ENCODE assay signal across 20 cellular contexts in the genomic region with DNA sequence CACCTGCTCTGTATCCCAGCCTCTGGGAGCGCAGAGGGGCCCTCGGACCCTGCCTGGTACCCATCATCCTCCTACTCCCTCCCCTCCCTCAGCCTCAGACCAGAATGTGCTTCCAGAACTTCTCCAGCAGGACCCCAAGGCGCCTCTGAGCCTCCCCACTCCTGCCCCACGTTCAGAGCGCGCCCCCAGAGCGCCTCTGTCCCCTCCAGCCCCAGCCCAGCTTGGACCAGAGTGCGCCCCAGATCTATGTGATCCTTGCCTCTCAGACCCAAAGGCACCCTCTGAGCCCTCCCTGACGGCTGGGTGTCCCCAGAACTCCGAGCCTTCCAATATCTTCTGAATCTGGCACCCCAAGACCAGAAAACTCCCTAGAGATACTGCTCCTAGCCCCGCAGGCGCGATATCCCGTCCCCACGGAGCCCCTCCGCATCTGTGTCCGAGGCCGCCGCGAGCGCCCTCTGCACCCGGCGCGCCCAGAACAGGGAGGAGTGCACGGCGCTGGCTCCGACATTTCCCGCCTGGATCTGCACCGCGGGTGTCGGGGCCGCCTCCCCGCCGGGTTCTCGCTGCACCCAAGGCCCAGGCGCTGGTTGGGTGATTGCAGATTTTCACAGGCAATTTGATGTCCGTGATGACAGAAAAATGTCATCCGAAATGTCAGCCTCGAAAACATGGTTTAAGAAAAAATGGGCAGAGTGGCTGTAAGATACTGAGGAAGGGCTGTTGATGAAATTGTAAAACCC. TPM values are rescaled to one million over a fixed set of nuclear protein-coding genes. Genes with fewer than 3 reads are reported as not detected.
A peak's percentile ranks its signal among the peaks of the same experiment; 100 is the strongest.
DNase-seq lines count a peak whose midpoint lies in the region; ATAC-seq, FAIRE-seq and TF ChIP-seq lines count a peak whose summit lies in the region.
"Had no signal": no experiment of that assay in that cellular context is flagged by ENCODE, and none has a peak within 500 bp of the region (broad histone marks: within the 10 kb centered on the region; RNA-seq: fewer than 3 reads in every experiment).

No MANE protein-coding gene starts in this region.

- H2BK120ac ChIP-seq in H9 (ENCODE audit: low read depth, low read length, poor library complexity, severe bottlenecking) = no peak overlapping the region

- TF ChIP-seq CTCF in H9 (conservative IDR thresholded peaks at IDR 0.05) = peak; percentile 29; the same call in 1 of the 3 replicates
- no peak for TF ChIP-seq CTCF in endothelial cell of umbilical vein (IDR thresholded peaks at IDR 0.05; ENCODE audit: extremely low read depth in 1 of 2, insufficient read depth in 1 of 2, low read depth in 1 of 2, low read length in 2 of 2)
- no peak for TF ChIP-seq CTCF in left lung (IDR thresholded peaks at IDR 0.05)
- no peak for TF ChIP-seq CTCF in smooth muscle cell (IDR thresholded peaks at IDR 0.05; ENCODE audit: borderline replicate concordance, insufficient read depth, poor library complexity, severe bottlenecking)
- no peak for TF ChIP-seq CTCF in endothelial cell (IDR thresholded peaks at IDR 0.05; ENCODE audit: unreplicated experiment)
- TF ChIP-seq CTCF in uterus (IDR thresholded peaks at IDR 0.05) = no peak

- H3K4me3 ChIP-seq in endothelial cell of umbilical vein (replicated peaks in 1 of 3; ENCODE audit: insufficient read depth in 1 of 3, low read depth in 1 of 3, low read length in 3 of 3) (no peak overlapping the region), left lung (no peak overlapping the region), smooth muscle cell (peak overlapping the region; percentile 9), uterus (no peak overlapping the region)
- H3K4me3 ChIP-seq: ascending aorta had no signal

- BruUV-seq in endothelial cell of umbilical vein (replicated peaks; lab: Mats Ljungman, UMichigan) = no TSS peak

- no peak overlapping the region for H2BK5ac ChIP-seq in H9 (ENCODE audit: insufficient read length, low read length)

- H4K8ac ChIP-seq in H9 (replicated peaks; ENCODE audit: insufficient read length, low read depth, low read length) = no peak overlapping the region

- no peaks in the 10 kb centered on the region for H3K9me3 Mint-ChIP-seq in H9
- no peaks in the 10 kb centered on the region for H3K9me3 Mint-ChIP-seq in endothelial cell (ENCODE audit: unreplicated experiment)
- no peaks in the 10 kb centered on the region for H3K9me3 Mint-ChIP-seq in effector memory CD8-positive, alpha-beta T cell
- H3K9me3 Mint-ChIP-seq: activated CD4-positive, alpha-beta T cell treated with anti-CD3 and anti-CD28 coated beads, Interleukin-2, amount 10 ng/mL, durations not matched to agents 7 days and 5 days; stimulated activated naive B cell treated with anti-CD40 and anti-IgM and Interleukin-4, amounts not matched to agents 10 μg/mL and 1 μg/mL and 100 μg/mL, for 72 hours had no signal

- no peaks in the 10 kb centered on the region for H4K20me1 ChIP-seq in H9 (ENCODE audit: control insufficient read depth, insufficient read depth, insufficient read length)
- no peaks in the 10 kb centered on the region for H4K20me1 ChIP-seq in endothelial cell of umbilical vein (replicated peaks; ENCODE audit: control insufficient read depth, extremely low read depth, insufficient read depth, low read length)
- H4K20me1 ChIP-seq in smooth muscle cell (ENCODE audit: low read depth) = no peaks in the 10 kb centered on the region

- no peak for TF ChIP-seq POLR2A in endothelial cell of umbilical vein (IDR thresholded peaks at IDR 0.05; ENCODE audit: low read depth, low read length)
- no peak for TF ChIP-seq POLR2A in uterus (IDR thresholded peaks at IDR 0.05)

- H3K79me1 ChIP-seq in H9 (ENCODE audit: insufficient read depth, low read depth, low read length, poor library complexity, severe bottlenecking) = no peaks in the 10 kb centered on the region

- FAIRE-seq in endothelial cell of umbilical vein (lab: Jason Lieb, UNC) = no peak
- FAIRE-seq: G401.6, GM18507 had no signal

- H3T11ph ChIP-seq in H9 (ENCODE audit: low read length) = no peak overlapping the region

- dilution Hi-C loops in endothelial cell of umbilical vein (cut with MboI; ENCODE audit: extremely low pct_ligation_motif_present, low sequenced_read_pairs) = no loop called here

- H3K36me3 ChIP-seq in endothelial cell of umbilical vein (ENCODE audit: control insufficient read depth in 2 of 2, extremely low read depth in 1 of 2, insufficient read depth in 2 of 2, low read length in 2 of 2) (no peaks in the 10 kb centered on the region), left lung (no peaks in the 10 kb centered on the region), smooth muscle cell (ENCODE audit: low read depth) (no peaks in the 10 kb centered on the region), uterus (no peaks in the 10 kb centered on the region)
- H3K36me3 ChIP-seq: ascending aorta had no signal

- peak overlapping the region; percentile 70 to 88 for H3K4me3 Mint-ChIP-seq in H9
- no peak overlapping the region for H3K4me3 Mint-ChIP-seq in endothelial cell (ENCODE audit: unreplicated experiment)
- no peak overlapping the region for H3K4me3 Mint-ChIP-seq in effector memory CD8-positive, alpha-beta T cell
- H3K4me3 Mint-ChIP-seq: activated CD4-positive, alpha-beta T cell treated with anti-CD3 and anti-CD28 coated beads, Interleukin-2, amount 10 ng/mL, durations not matched to agents 7 days and 5 days; stimulated activated naive B cell treated with anti-CD40 and anti-IgM and Interleukin-4, amounts not matched to agents 10 μg/mL and 1 μg/mL and 100 μg/mL, for 72 hours had no signal

- no CpG with 5 or more reads among the region's 39 CpGs for WGBS in H9 (ENCODE audit: extremely low coverage, insufficient read length, low lambda C conversion rate)
- 7% methylated on average over 36 of the region's 39 CpGs for WGBS in smooth muscle cell (ENCODE audit: low lambda C conversion rate)

- POLR2A ChIA-PET in endothelial cell of umbilical vein (lab: Charles Lee) = no interaction called here

- peaks cover 11% of the 10 kb centered on the region for H3F3A ChIP-seq in smooth muscle cell (ENCODE audit: low read depth)

- H3K14ac ChIP-seq in H9 (ENCODE audit: insufficient read depth, low read length) = no peak overlapping the region

- H2AFZ ChIP-seq in H9 (ENCODE audit: low read length) = no peak overlapping the region
- H2AFZ ChIP-seq in endothelial cell of umbilical vein (ENCODE audit: low read depth, low read length) = no peak overlapping the region
- H2AFZ ChIP-seq in smooth muscle cell (ENCODE audit: low read depth) = no peak overlapping the region

- CTCF ChIA-PET in endothelial cell of umbilical vein (lab: Charles Lee) = no interaction called here

- no peak overlapping the region for H3K18ac ChIP-seq in H9 (ENCODE audit: insufficient read length, low read depth, low read length)

- no peak overlapping the region for H3K27ac ChIP-seq in H9 (ENCODE audit: insufficient read length, low read depth, low read length)
- H3K27ac ChIP-seq in endothelial cell of umbilical vein (ENCODE audit: insufficient read depth, low read depth, low read length) = no peak overlapping the region
- H3K27ac ChIP-seq in left lung = no peak overlapping the region
- H3K27ac ChIP-seq in smooth muscle cell (ENCODE audit: low read depth) = no peak overlapping the region
- H3K27ac ChIP-seq in uterus = no peak overlapping the region
- H3K27ac ChIP-seq: ascending aorta, RWPE1 had no signal

- no peak overlapping the region for H3K27ac Mint-ChIP-seq in H9
- no peak overlapping the region for H3K27ac Mint-ChIP-seq in endothelial cell (ENCODE audit: unreplicated experiment)
- H3K27ac Mint-ChIP-seq in effector memory CD8-positive, alpha-beta T cell = no peak overlapping the region
- H3K27ac Mint-ChIP-seq: activated CD4-positive, alpha-beta T cell treated with anti-CD3 and anti-CD28 coated beads, Interleukin-2, amount 10 ng/mL, durations not matched to agents 7 days and 5 days; stimulated activated naive B cell treated with anti-CD40 and anti-IgM and Interleukin-4, amounts not matched to agents 10 μg/mL and 1 μg/mL and 100 μg/mL, for 72 hours had no signal

- H3K27me3 ChIP-seq in H9 (ENCODE audit: insufficient read depth, low read length) (peaks cover 13% of the 10 kb centered on the region; the same call in 1 of the 2 replicates), endothelial cell of umbilical vein (ENCODE audit: control insufficient read depth in 2 of 2, insufficient read depth in 2 of 2, low read length in 2 of 2) (peaks cover 29 to 38% of the 10 kb centered on the region in 2 experiments), left lung (peaks cover 36 to 57% of the 10 kb centered on the region in 2 donors), smooth muscle cell (ENCODE audit: low read depth) (peaks cover 79% of the 10 kb centered on the region), uterus (no peaks in the 10 kb centered on the region)

- no peak overlapping the region for H2BK15ac ChIP-seq in H9 (ENCODE audit: low read depth, low read length)

- peaks cover 11% of the 10 kb centered on the region for H3K23me2 ChIP-seq in H9 (ENCODE audit: insufficient read length, low read depth, low read length, poor library complexity, severe bottlenecking)

- H3K4ac ChIP-seq in H9 (ENCODE audit: low read depth, low read length) = no peak overlapping the region

- no peaks in the 10 kb centered on the region for H3K9me3 ChIP-seq in H9 (ENCODE audit: control insufficient read depth, low read depth, low read length)
- no peaks in the 10 kb centered on the region for H3K9me3 ChIP-seq in endothelial cell of umbilical vein (replicated peaks; ENCODE audit: control insufficient read depth, insufficient read depth, low read length)
- H3K9me3 ChIP-seq in left lung = no peaks in the 10 kb centered on the region
- H3K9me3 ChIP-seq in smooth muscle cell (replicated peaks; ENCODE audit: low read depth) = no peaks in the 10 kb centered on the region
- H3K9me3 ChIP-seq in uterus = no peaks in the 10 kb centered on the region
- H3K9me3 ChIP-seq: ascending aorta had no signal

- H3K9me1 ChIP-seq in endothelial cell of umbilical vein (replicated peaks; ENCODE audit: control insufficient read depth, extremely low read depth, insufficient read depth, low read length) = no peaks in the 10 kb centered on the region

- H3K4me1 ChIP-seq in H9 (ENCODE audit: insufficient read depth, low read length) (no peaks in the 10 kb centered on the region; the same call in none of the 2 replicates), endothelial cell of umbilical vein (ENCODE audit: control insufficient read depth, extremely low read depth, insufficient read depth, low read length) (no peaks in the 10 kb centered on the region), left lung (no peaks in the 10 kb centered on the region), smooth muscle cell (ENCODE audit: low read depth) (no peaks in the 10 kb centered on the region), uterus (no peaks in the 10 kb centered on the region)

- H4K91ac ChIP-seq in H9 (ENCODE audit: insufficient read length, low read depth, low read length) = no peak overlapping the region

- H2BK20ac ChIP-seq in H9 (ENCODE audit: low read depth, low read length, poor library complexity, severe bottlenecking) = no peak overlapping the region

- H4K5ac ChIP-seq in H9 (ENCODE audit: insufficient read length, low read depth, low read length) = no peak overlapping the region

- H3K4me2 ChIP-seq in H9 (ENCODE audit: insufficient read depth, insufficient read length, low read length) = peak overlapping the region; percentile 49
- no peak overlapping the region for H3K4me2 ChIP-seq in endothelial cell of umbilical vein (ENCODE audit: insufficient read depth, low read length)
- peak overlapping the region; percentile 32 for H3K4me2 ChIP-seq in smooth muscle cell

- H3K36me3 Mint-ChIP-seq in H9 (ENCODE audit: insufficient read depth in 1 of 3, low read depth in 3 of 3) (no peaks in the 10 kb centered on the region), endothelial cell (ENCODE audit: low read depth, unreplicated experiment) (no peaks in the 10 kb centered on the region)
- H3K36me3 Mint-ChIP-seq in effector memory CD8-positive, alpha-beta T cell (ENCODE audit: insufficient read depth) = no peaks in the 10 kb centered on the region
- H3K36me3 Mint-ChIP-seq: stimulated activated naive B cell treated with anti-CD40 and anti-IgM and Interleukin-4, amounts not matched to agents 10 μg/mL and 1 μg/mL and 100 μg/mL, for 72 hours had no signal

- no peak overlapping the region for H2BK12ac ChIP-seq in H9 (ENCODE audit: insufficient read length, low read depth, low read length)

- H3K27me3 Mint-ChIP-seq in H9 (ENCODE audit: low read depth) (peaks cover 54% of the 10 kb centered on the region), endothelial cell (ENCODE audit: unreplicated experiment) (peaks cover 4% of the 10 kb centered on the region)
- H3K27me3 Mint-ChIP-seq in effector memory CD8-positive, alpha-beta T cell = peaks cover 55 to 65% of the 10 kb centered on the region in 2 donors

- no peaks in the 10 kb centered on the region for H3K79me2 ChIP-seq in H9 (ENCODE audit: insufficient read depth, low read length)
- H3K79me2 ChIP-seq in endothelial cell of umbilical vein (ENCODE audit: control insufficient read depth, insufficient read depth, low read length) = no peaks in the 10 kb centered on the region
- H3K79me2 ChIP-seq in smooth muscle cell (ENCODE audit: low read depth) = no peaks in the 10 kb centered on the region

- H3K23ac ChIP-seq in H9 (ENCODE audit: insufficient read length, low read depth, low read length) = no peak overlapping the region

- H2AK5ac ChIP-seq in H9 (ENCODE audit: insufficient read length, low read length) = no peak overlapping the region

- intact Hi-C loops in endothelial cell of umbilical vein (cut with micrococcal nuclease) = no loop called here
- intact Hi-C loops in left lung (cut with DNase I) = no loop called here
- intact Hi-C loops in uterus (cut with DNase I; ENCODE audit: low total_unique reads) = no loop called here

- H3K4me1 Mint-ChIP-seq in H9 (peaks cover 7 to 9% of the 10 kb centered on the region in 2 experiments), endothelial cell (ENCODE audit: unreplicated experiment) (peaks cover 8% of the 10 kb centered on the region)
- peaks cover 0 to 2% of the 10 kb centered on the region in 2 donors for H3K4me1 Mint-ChIP-seq in effector memory CD8-positive, alpha-beta T cell (ENCODE audit: low read depth in 2 of 2)
- H3K4me1 Mint-ChIP-seq: activated CD4-positive, alpha-beta T cell treated with anti-CD3 and anti-CD28 coated beads, Interleukin-2, amount 10 ng/mL, durations not matched to agents 7 days and 5 days had no signal

- no peak overlapping the region for H3K9ac ChIP-seq in H9 (ENCODE audit: extremely low read depth, insufficient read length, low read length)
- H3K9ac ChIP-seq in endothelial cell of umbilical vein (replicated peaks; ENCODE audit: extremely low read depth, insufficient read depth, low read length) = no peak overlapping the region
- H3K9ac ChIP-seq in smooth muscle cell (ENCODE audit: low read depth) = no peak overlapping the region

- DNase-seq in H9 (peak; percentile 33), endothelial cell of umbilical vein (ENCODE audit: low read depth, low spot score) (no peak), left lung (peak in 1 of 2 donors; percentile 77), smooth muscle cell (lab: John Stamatoyannopoulos, UW; ENCODE audit: unreplicated experiment) (no peak), endothelial cell (ENCODE audit: low spot score) (no peak), uterus (no peak), NCI-H345 (lab: John Stamatoyannopoulos, UW) (no peak)
- DNase-seq in effector memory CD8-positive, alpha-beta T cell = no peak
- DNase-seq: activated CD4-positive, alpha-beta T cell treated with anti-CD3 and anti-CD28 coated beads, Interleukin-2, amount 10 ng/mL, durations not matched to agents 7 days and 5 days; C1 segment of cervical spinal cord; effector CD8-positive, alpha-beta T cell; NCI-H1105; stimulated activated CD4-positive, alpha-beta T cell treated with anti-CD3 and anti-CD28 coated beads, Interleukin-4, amount 100 ng/mL, for 24 hours; stimulated activated naive B cell treated with anti-CD40 and anti-IgM and Interleukin-4, amounts not matched to agents 10 μg/mL and 1 μg/mL and 100 μg/mL, for 72 hours; T-helper 9 cell had no signal

- H3K56ac ChIP-seq in H9 (ENCODE audit: insufficient read length, low read depth, low read length) = no peak overlapping the region

- ATAC-seq in left lung = peak; percentile 44
- no peak for ATAC-seq in effector memory CD8-positive, alpha-beta T cell (replicated peaks)
- ATAC-seq: stimulated activated naive B cell treated with anti-CD40 and anti-IgM and Interleukin-4, amounts not matched to agents 10 μg/mL and 1 μg/mL and 100 μg/mL, for 72 hours had no signal

RNA-seq across cellular contexts. Expression of a gene that starts 0.5 kb away (rescaled TPM):
- 0.72 and 1.4 TPM in 2 replicates for total RNA-seq in H9 (2021)
- not detected in 2 replicates for total RNA-seq in endothelial cell of umbilical vein
- polyA plus RNA-seq in endothelial cell of umbilical vein = not detected in 2 replicates
- polyA plus RNA-seq in endothelial cell of umbilical vein (2011; cell fraction: cytosol; rRNA removed) = not detected in 2 replicates
- not detected in 2 replicates for polyA plus RNA-seq in endothelial cell of umbilical vein (2011; cell fraction: nucleus; rRNA removed)
- not detected in 2 replicates for polyA plus RNA-seq in endothelial cell of umbilical vein (2012)
- not detected in 2 replicates for polyA minus RNA-seq in endothelial cell of umbilical vein
- polyA minus RNA-seq in endothelial cell of umbilical vein (2011; cell fraction: cytosol; rRNA and poly(A)+ RNA removed) = not detected
- polyA minus RNA-seq in endothelial cell of umbilical vein (2011; cell fraction: nucleus; rRNA and poly(A)+ RNA removed) = not detected in 2 replicates
- under 1 TPM in 1 of 2 donors, not detected in 1; 0.16 TPM for total RNA-seq in left lung
- total RNA-seq in smooth muscle cell = not detected in 2 replicates
- not detected in 2 replicates for polyA plus RNA-seq in smooth muscle cell
- total RNA-seq in endothelial cell (ENCODE audit: unreplicated experiment) = not detected
- under 1 TPM in 2 of 4 donors, not detected in 2; 0.34 to 0.48 TPM for total RNA-seq in uterus
- total RNA-seq: activated CD4-positive, alpha-beta T cell treated with anti-CD3 and anti-CD28 coated beads, Interleukin-2, amount 10 ng/mL, durations not matched to agents 7 days and 5 days; ascending aorta; NCI-H460 had no signal

RNA-seq across cellular contexts. Expression of a gene that starts 42.6 kb away (rescaled TPM):
- total RNA-seq in H9 (2021) = not detected in 2 replicates
- 0.71 and 0.76 TPM in 2 replicates for total RNA-seq in endothelial cell of umbilical vein
- 0.81 and 0.92 TPM in 2 replicates for polyA plus RNA-seq in endothelial cell of umbilical vein
- polyA plus RNA-seq in endothelial cell of umbilical vein (2011; cell fraction: cytosol; rRNA removed) = 0.52 and 0.70 TPM in 2 replicates
- 1.9 and 2.5 TPM in 2 replicates for polyA plus RNA-seq in endothelial cell of umbilical vein (2011; cell fraction: nucleus; rRNA removed)
- polyA plus RNA-seq in endothelial cell of umbilical vein (2012) = 0.33 TPM in 1 of 2 replicates, not detected in the other
- polyA minus RNA-seq in endothelial cell of umbilical vein = 0.92 and 1.3 TPM in 2 replicates
- polyA minus RNA-seq in endothelial cell of umbilical vein (2011; cell fraction: cytosol; rRNA and poly(A)+ RNA removed) = not detected
- polyA minus RNA-seq in endothelial cell of umbilical vein (2011; cell fraction: nucleus; rRNA and poly(A)+ RNA removed) = 0.43 and 0.67 TPM in 2 replicates
- total RNA-seq in left lung = 1 to 10 TPM; 2.9 to 4.8 TPM
- not detected in 2 replicates for total RNA-seq in smooth muscle cell
- polyA plus RNA-seq in smooth muscle cell = not detected in 2 replicates
- total RNA-seq in endothelial cell (ENCODE audit: unreplicated experiment) = not detected
- total RNA-seq in uterus = 10 to 100 TPM in 1 of 4 donors, 1 to 10 TPM in 2, not detected in 1; 1.3 to 16.4 (median 5.3) TPM
- total RNA-seq: activated CD4-positive, alpha-beta T cell treated with anti-CD3 and anti-CD28 coated beads, Interleukin-2, amount 10 ng/mL, durations not matched to agents 7 days and 5 days; NCI-H460 had no signal

RNA-seq across cellular contexts. Expression of a gene that starts 42.7 kb away (rescaled TPM):
- total RNA-seq in H9 (2021) (0.37 TPM in 1 of 2 replicates, not detected in the other), endothelial cell of umbilical vein (not detected in 2 replicates), left lung (1 to 10 TPM in 1 of 2 donors, under 1 TPM in 1; 0.90 to 1.3 TPM), smooth muscle cell (0.04 TPM in 1 of 2 replicates, not detected in the other), endothelial cell (ENCODE audit: unreplicated experiment) (0.36 TPM), uterus (1 to 10 TPM in 2 of 4 donors, not detected in 2; 2.8 to 5.7 TPM)
- polyA plus RNA-seq in endothelial cell of umbilical vein (0.03 and 0.11 TPM in 2 replicates), smooth muscle cell (0.07 TPM in 1 of 2 replicates, not detected in the other)
- polyA plus RNA-seq in endothelial cell of umbilical vein (2011; cell fraction: cytosol; rRNA removed) = 0.10 TPM in 1 of 2 replicates, not detected in the other
- 0.08 and 0.14 TPM in 2 replicates for polyA plus RNA-seq in endothelial cell of umbilical vein (2011; cell fraction: nucleus; rRNA removed)
- not detected in 2 replicates for polyA plus RNA-seq in endothelial cell of umbilical vein (2012)
- polyA minus RNA-seq in endothelial cell of umbilical vein = not detected in 2 replicates
- polyA minus RNA-seq in endothelial cell of umbilical vein (2011; cell fraction: cytosol; rRNA and poly(A)+ RNA removed) = not detected
- polyA minus RNA-seq in endothelial cell of umbilical vein (2011; cell fraction: nucleus; rRNA and poly(A)+ RNA removed) = 0.48 TPM in 1 of 2 replicates, not detected in the other
- total RNA-seq: activated CD4-positive, alpha-beta T cell treated with anti-CD3 and anti-CD28 coated beads, Interleukin-2, amount 10 ng/mL, durations not matched to agents 7 days and 5 days had no signal

Comparison
In these comparisons a context has a peak if more than half of its experiments do, and no peak if none do; other contexts are left out.
1. H3K4me3 Mint-ChIP-seq: peak in H9 (2 of 2); none in endothelial cell (single experiment) and effector memory CD8-positive, alpha-beta T cell (0 of 2).